Comparison of ENCODE assay signal across 8 cellular contexts in the genomic region with DNA sequence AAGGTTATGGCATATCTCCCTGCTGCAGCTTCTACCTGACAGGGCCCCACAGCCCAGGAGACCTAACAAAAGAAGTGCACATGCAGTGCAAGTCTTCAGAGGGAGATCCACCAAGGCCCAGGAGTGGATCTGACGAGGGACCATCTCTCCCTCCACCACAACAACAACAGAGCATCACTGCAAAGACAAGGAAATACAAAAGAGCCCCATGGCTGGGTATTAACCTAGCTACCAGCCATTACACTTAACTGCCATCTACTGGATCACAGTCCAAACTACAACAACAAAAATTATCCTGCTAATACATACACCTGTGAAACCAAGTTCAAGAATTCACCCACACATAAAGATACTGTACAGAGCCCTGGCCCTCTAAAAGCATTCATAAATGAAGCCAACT.
A peak's percentile ranks its signal among the peaks of the same experiment; 100 is the strongest.
DNase-seq lines count a peak whose midpoint lies in the region; ATAC-seq and TF ChIP-seq lines count a peak whose summit lies in the region.

No MANE protein-coding gene starts in this region.

- H3K27me3 ChIP-seq in DND-41 (ENCODE audit: insufficient read depth, low read length, poor library complexity), result no peaks in the 10 kb centered on the region
- H3K27me3 ChIP-seq in GM23338 (ENCODE audit: insufficient read depth), result no peaks in the 10 kb centered on the region
- no peaks in the 10 kb centered on the region for H3K27me3 ChIP-seq in hepatocyte
- H3K27me3 ChIP-seq in suprapubic skin, result no peaks in the 10 kb centered on the region

- TF ChIP-seq CTCF in DND-41 (IDR thresholded peaks at IDR 0.05; ENCODE audit: borderline replicate concordance, extremely low read depth, low read length, poor library complexity, severe bottlenecking) (peak; percentile 32), GM23338 (conservative IDR thresholded peaks at IDR 0.05; ENCODE audit: low read depth in 2 of 2) (peak; percentile 60 to 75), hepatocyte (IDR thresholded peaks at IDR 0.05; ENCODE audit: poor library complexity) (peak; percentile 35), suprapubic skin (IDR thresholded peaks at IDR 0.05) (no peak)

- no peaks in the 10 kb centered on the region for H3K36me3 Mint-ChIP-seq in GM23338 (ENCODE audit: low read depth)

- H3K9me3 Mint-ChIP-seq in GM23338, result peaks cover 2% of the 10 kb centered on the region; the same call in 1 of the 3 replicates

- no peak overlapping the region for H3K9ac ChIP-seq in DND-41 (ENCODE audit: low read depth, low read length)

- no peaks in the 10 kb centered on the region for H3K79me2 ChIP-seq in DND-41 (ENCODE audit: insufficient read depth, low read length)
- no peaks in the 10 kb centered on the region for H3K79me2 ChIP-seq in GM23338 (replicated peaks; ENCODE audit: insufficient read depth)
- H3K79me2 ChIP-seq in hepatocyte, result no peaks in the 10 kb centered on the region

- WGBS in hepatocyte (ENCODE audit: low lambda C conversion rate, missing lambda C conversion rate), result 76% methylated on average over 1 of the region's 1 CpG
- WGBS in suprapubic skin, result 78% methylated on average over 1 of the region's 1 CpG

- no peak for TF ChIP-seq POLR2A in suprapubic skin (IDR thresholded peaks at IDR 0.05)

- H3K36me3 ChIP-seq in DND-41 (ENCODE audit: insufficient read depth, low read length) (no peaks in the 10 kb centered on the region), GM23338 (ENCODE audit: insufficient read depth) (no peaks in the 10 kb centered on the region), hepatocyte (replicated peaks; ENCODE audit: insufficient read depth, low read depth) (no peaks in the 10 kb centered on the region), suprapubic skin (no peaks in the 10 kb centered on the region)

- H3K27ac ChIP-seq in DND-41 (ENCODE audit: low read length) (no peak overlapping the region), GM23338 (ENCODE audit: low read depth) (no peak overlapping the region), hepatocyte (no peak overlapping the region), caudate nucleus (ENCODE audit: low read depth, low read length) (no peak overlapping the region), suprapubic skin (no peak overlapping the region)

- no peak overlapping the region for H3K27ac Mint-ChIP-seq in GM23338

- H3K4me3 ChIP-seq in DND-41 (ENCODE audit: low read depth in 1 of 2, low read length in 2 of 2) (no peak overlapping the region), GM23338 (no peak overlapping the region), hepatocyte (no peak overlapping the region), suprapubic skin (no peak overlapping the region)

- H3K9me3 ChIP-seq in DND-41 (ENCODE audit: insufficient read depth, low read length, severe bottlenecking) (no peaks in the 10 kb centered on the region), hepatocyte (ENCODE audit: low read depth) (no peaks in the 10 kb centered on the region), suprapubic skin (no peaks in the 10 kb centered on the region)

- H3K4me3 Mint-ChIP-seq in GM23338, result no peak overlapping the region

- H3K9me2 ChIP-seq in GM23338 (ENCODE audit: insufficient read depth) (no peaks in the 10 kb centered on the region), hepatocyte (replicated peaks; ENCODE audit: insufficient read depth) (no peaks in the 10 kb centered on the region)

- peaks cover 2% of the 10 kb centered on the region for H3K27me3 Mint-ChIP-seq in GM23338 (ENCODE audit: insufficient read depth, low read depth, poor library complexity)

- DNase-seq in DND-41 (no peak), GM23338 (ENCODE audit: low spot score) (peak; percentile 59), NCI-H748 (lab: John Stamatoyannopoulos, UW; ENCODE audit: unreplicated experiment) (peak; percentile 53), hepatocyte (ENCODE audit: low spot score) (peak; percentile 15), NCI-H1930 (lab: John Stamatoyannopoulos, UW) (no peak), caudate nucleus (lab: John Stamatoyannopoulos, UW) (no peak), suprapubic skin (ENCODE audit: low spot score in 2 of 2) (no peak)

- no peak for TF ChIP-seq EP300 in suprapubic skin (IDR thresholded peaks at IDR 0.05)

- no peak overlapping the region for H2AFZ ChIP-seq in DND-41 (ENCODE audit: low read depth, low read length)
- H2AFZ ChIP-seq in GM23338, result peak overlapping the region; percentile 82
- no peak overlapping the region for H2AFZ ChIP-seq in hepatocyte

- H3K4me1 ChIP-seq in DND-41 (ENCODE audit: insufficient read depth, low read length) (no peaks in the 10 kb centered on the region), GM23338 (ENCODE audit: insufficient read depth) (no peaks in the 10 kb centered on the region), hepatocyte (ENCODE audit: insufficient read depth) (no peaks in the 10 kb centered on the region), suprapubic skin (no peaks in the 10 kb centered on the region)

- ATAC-seq in DND-41 (ENCODE audit: insufficient read depth, low read depth) (peak; percentile 65; the same call in 1 of the 3 replicates), GM23338 (peak; percentile 90), HG03108 (IDR thresholded peaks at IDR 0.05; ENCODE audit: unreplicated experiment) (no peak)

- no peak overlapping the region for H3K4me2 ChIP-seq in DND-41 (ENCODE audit: insufficient read depth, low read length)
- no peak overlapping the region for H3K4me2 ChIP-seq in GM23338
- H3K4me2 ChIP-seq in hepatocyte, result no peak overlapping the region

- no peaks in the 10 kb centered on the region for H3K4me1 Mint-ChIP-seq in GM23338

- H4K20me1 ChIP-seq in DND-41 (ENCODE audit: insufficient read depth, low read length) (no peaks in the 10 kb centered on the region), GM23338 (replicated peaks; ENCODE audit: insufficient read depth) (no peaks in the 10 kb centered on the region), hepatocyte (ENCODE audit: insufficient read depth, poor library complexity, severe bottlenecking) (no peaks in the 10 kb centered on the region)

- H3F3A ChIP-seq in GM23338 (replicated peaks; ENCODE audit: low read depth), result no peaks in the 10 kb centered on the region

TF ChIP-seq in GM23338, 12 proteins besides CTCF, POLR2A, EP300 and RAD21 (continues in another document):
- TF ChIP-seq JUNB (IDR thresholded peaks at IDR 0.05; ENCODE audit: unreplicated experiment), result no peak
- TF ChIP-seq, protein P1, sequence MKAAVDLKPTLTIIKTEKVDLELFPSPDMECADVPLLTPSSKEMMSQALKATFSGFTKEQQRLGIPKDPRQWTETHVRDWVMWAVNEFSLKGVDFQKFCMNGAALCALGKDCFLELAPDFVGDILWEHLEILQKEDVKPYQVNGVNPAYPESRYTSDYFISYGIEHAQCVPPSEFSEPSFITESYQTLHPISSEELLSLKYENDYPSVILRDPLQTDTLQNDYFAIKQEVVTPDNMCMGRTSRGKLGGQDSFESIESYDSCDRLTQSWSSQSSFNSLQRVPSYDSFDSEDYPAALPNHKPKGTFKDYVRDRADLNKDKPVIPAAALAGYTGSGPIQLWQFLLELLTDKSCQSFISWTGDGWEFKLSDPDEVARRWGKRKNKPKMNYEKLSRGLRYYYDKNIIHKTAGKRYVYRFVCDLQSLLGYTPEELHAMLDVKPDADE (IDR thresholded peaks at IDR 0.05), result no peak
- TF ChIP-seq STAT1 (IDR thresholded peaks at IDR 0.05; ENCODE audit: unreplicated experiment), result no peak
- no peak for TF ChIP-seq EZH2phosphoT487 (IDR thresholded peaks at IDR 0.05; ENCODE audit: unreplicated experiment)

Comparison
In these comparisons a context has a peak if more than half of its experiments do, and no peak if none do; other contexts are left out.
1. DNase-seq: peak in GM23338 (single experiment), NCI-H748 (single experiment) and hepatocyte (single experiment); none in DND-41 (single experiment), NCI-H1930 (0 of 2), caudate nucleus (0 of 61) and suprapubic skin (0 of 2).
2. CTCF ChIP-seq: peak in DND-41 (single experiment), GM23338 (2 of 2) and hepatocyte (single experiment); none in suprapubic skin (0 of 2).